Comparison of ENCODE assay signal across 8 cellular contexts in the genomic region with DNA sequence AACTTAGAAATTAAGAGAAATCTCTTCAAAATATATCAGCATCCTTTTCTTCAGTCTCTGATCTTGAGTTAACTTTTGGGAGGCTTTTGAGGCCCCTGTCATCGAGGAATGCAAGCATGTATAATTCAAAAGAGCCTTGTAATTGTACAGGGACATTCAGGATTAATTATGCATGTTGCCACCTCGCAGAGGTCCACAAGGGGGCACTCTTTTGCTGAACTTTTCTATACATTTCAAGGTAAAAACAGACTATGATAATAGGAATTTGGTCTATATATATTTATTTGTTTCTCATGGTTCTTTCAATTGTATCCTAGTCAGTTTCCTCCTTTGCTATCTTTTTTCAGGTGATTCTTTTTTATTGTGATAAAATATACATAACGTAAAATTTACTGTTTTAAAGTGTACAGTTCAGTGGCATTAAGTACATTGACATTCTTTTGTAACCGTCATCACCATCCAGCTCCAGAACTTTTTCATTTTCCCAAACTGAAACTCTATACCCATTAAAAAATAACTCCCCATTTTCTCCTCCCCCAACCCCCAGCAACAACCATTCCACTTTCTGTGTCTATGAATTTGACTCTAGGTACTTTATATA. TPM values are rescaled to one million over a fixed set of nuclear protein-coding genes. Genes with fewer than 3 reads are reported as not detected.
DNase-seq lines count a peak whose midpoint lies in the region; ATAC-seq and TF ChIP-seq lines count a peak whose summit lies in the region.

No MANE protein-coding gene starts in this region.

- ATAC-seq in GM18517 (IDR thresholded peaks at IDR 0.05; ENCODE audit: unreplicated experiment) (peak; percentile 45), GM21515 (IDR thresholded peaks at IDR 0.05; ENCODE audit: unreplicated experiment) (no peak)
- ATAC-seq in activated CD4-positive, alpha-beta T cell treated with anti-CD3 and anti-CD28 coated beads for 36 hours = no peak

- no peaks in the 10 kb centered on the region for H3K27me3 ChIP-seq in tibial artery

- peak; percentile 14 for DNase-seq in AG08395 (ENCODE audit: low spot score)
- DNase-seq in NCI-H1694 (lab: John Stamatoyannopoulos, UW) = peak; percentile 22
- peak; percentile 67 for DNase-seq in activated CD4-positive, alpha-beta T cell treated with anti-CD3 and anti-CD28 coated beads for 36 hours
- DNase-seq in erythroblast (lab: John Stamatoyannopoulos, UW) = peak; percentile 33 to 61
- peak in 1 of 2 donors; percentile 54 for DNase-seq in tibial artery

- no peaks in the 10 kb centered on the region for H3K36me3 ChIP-seq in tibial artery

- H3K4me3 Mint-ChIP-seq in activated CD4-positive, alpha-beta T cell treated with anti-CD3 and anti-CD28 coated beads for 36 hours = no peak overlapping the region
- H3K4me3 Mint-ChIP-seq in nephron = no peak overlapping the region

- H3K4me1 ChIP-seq in tibial artery = no peaks in the 10 kb centered on the region

- H3K27ac Mint-ChIP-seq in activated CD4-positive, alpha-beta T cell treated with anti-CD3 and anti-CD28 coated beads for 36 hours = no peak overlapping the region
- no peak overlapping the region for H3K27ac Mint-ChIP-seq in nephron

- intact Hi-C loops in activated CD4-positive, alpha-beta T cell treated with anti-CD3 and anti-CD28 coated beads for 36 hours (cut with DNase I, micrococcal nuclease) = loop anchor here (1.0 to 2.0 kb wide), 2 partner anchors 160 kb away; no protein-coding TSS in a partner anchor
- intact Hi-C loops in tibial artery (cut with DNase I; ENCODE audit: low total_unique reads) = loop anchor here (10.0 kb wide), 1 partner anchor 72 kb away; the partner anchor contains the start of gene LRRK2

- no peaks in the 10 kb centered on the region for H3K9me3 ChIP-seq in tibial artery

- TF ChIP-seq POLR2A in erythroblast (IDR thresholded peaks at IDR 0.05; ENCODE audit: low read length) = no peak

- H3K4me1 Mint-ChIP-seq in activated CD4-positive, alpha-beta T cell treated with anti-CD3 and anti-CD28 coated beads for 36 hours = no peaks in the 10 kb centered on the region
- H3K4me1 Mint-ChIP-seq in nephron = no peaks in the 10 kb centered on the region

- POLR2A ChIA-PET in activated CD4-positive, alpha-beta T cell treated with anti-CD3 and anti-CD28 coated beads for 36 hours (lab: Charles Lee) = no interaction called here

- H3K4me3 ChIP-seq in tibial artery = no peak overlapping the region

- H3K27me3 Mint-ChIP-seq in activated CD4-positive, alpha-beta T cell treated with anti-CD3 and anti-CD28 coated beads for 36 hours = peaks cover 19% of the 10 kb centered on the region
- no peaks in the 10 kb centered on the region for H3K27me3 Mint-ChIP-seq in nephron (ENCODE audit: low read depth)

- TF ChIP-seq CTCF in nephron (IDR thresholded peaks at IDR 0.05; ENCODE audit: unreplicated experiment in 3 of 3) = peak; percentile 86 to 89 (median 87)
- peak; percentile 69 to 87 for TF ChIP-seq CTCF in tibial artery (IDR thresholded peaks at IDR 0.05)

- H3K36me3 Mint-ChIP-seq in activated CD4-positive, alpha-beta T cell treated with anti-CD3 and anti-CD28 coated beads for 36 hours (ENCODE audit: low read depth) = no peaks in the 10 kb centered on the region
- no peaks in the 10 kb centered on the region for H3K36me3 Mint-ChIP-seq in nephron (ENCODE audit: low read depth)

- H3K9me3 Mint-ChIP-seq in activated CD4-positive, alpha-beta T cell treated with anti-CD3 and anti-CD28 coated beads for 36 hours (ENCODE audit: low read depth) = no peaks in the 10 kb centered on the region
- H3K9me3 Mint-ChIP-seq in nephron = no peaks in the 10 kb centered on the region

- H3K27ac ChIP-seq in tibial artery = no peak overlapping the region

- CTCF ChIA-PET in activated CD4-positive, alpha-beta T cell treated with anti-CD3 and anti-CD28 coated beads for 36 hours (lab: Charles Lee) = interaction anchor here (0.8 kb wide), 1 partner anchor 16 kb away, joined by 3 read pairs; no protein-coding TSS in a partner anchor

RNA-seq across cellular contexts. Expression of gene SLC2A13, which starts 47.0 kb away (rescaled TPM):
- 1 to 10 TPM; 2.3 to 3.9 TPM for total RNA-seq in activated CD4-positive, alpha-beta T cell treated with anti-CD3 and anti-CD28 coated beads for 36 hours
